28 cellular contexts compared by ENCODE assay signal in the genomic region with DNA sequence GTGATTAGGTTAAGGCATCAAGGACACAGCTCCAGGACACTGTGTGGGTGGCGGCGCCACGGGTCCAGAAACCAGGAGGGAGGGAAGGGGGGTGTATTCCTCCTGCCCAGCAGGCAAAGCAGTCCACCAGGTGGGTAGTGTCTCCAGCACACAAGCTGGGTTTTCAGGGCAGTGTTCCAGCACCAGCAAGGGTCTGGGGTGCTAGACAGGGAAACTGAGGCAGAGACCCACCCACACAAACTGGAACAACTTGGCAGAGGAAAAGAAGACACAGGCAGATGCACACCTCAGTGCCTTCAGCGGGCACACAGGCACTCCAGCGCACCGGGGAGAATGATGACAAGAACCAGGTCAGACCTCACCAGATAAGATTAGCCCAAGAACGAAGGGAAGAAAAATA. TPM values are rescaled to one million over a fixed set of nuclear protein-coding genes. Genes with fewer than 3 reads are reported as not detected.
DNase-seq lines count a peak whose midpoint lies in the region; FAIRE-seq and TF ChIP-seq lines count a peak whose summit lies in the region.
"Had no signal": no experiment of that assay in that cellular context is flagged by ENCODE, and none has a peak within 500 bp of the region (broad histone marks: within the 10 kb centered on the region; RNA-seq: fewer than 3 reads in every experiment).

No MANE protein-coding gene starts in this region.

- no peak overlapping the region for H4K8ac ChIP-seq in neuronal stem cell (ENCODE audit: low read depth, low read length)

- no peak overlapping the region for H2BK120ac ChIP-seq in neuronal stem cell (ENCODE audit: low read depth, low read length)

- intact Hi-C loops in vagina (cut with DNase I): no loop called here

- H3K4me2 ChIP-seq in neuronal stem cell (ENCODE audit: insufficient read depth, low read length, poor library complexity, severe bottlenecking): no peak overlapping the region
- H3K4me2 ChIP-seq: A549 had no signal

- H3K4me1 ChIP-seq in neuronal stem cell (ENCODE audit: control insufficient read depth in 2 of 2, insufficient read depth in 1 of 2, low read depth in 1 of 2, low read length in 2 of 2) (no peaks in the 10 kb centered on the region), vagina (no peaks in the 10 kb centered on the region)
- H3K4me1 ChIP-seq: A549, BE2C had no signal

- H3K23ac ChIP-seq in neuronal stem cell (ENCODE audit: low read depth, low read length, poor library complexity): no peak overlapping the region

- no peak overlapping the region for H3K4ac ChIP-seq in neuronal stem cell (ENCODE audit: low read length)

- H3K79me1 ChIP-seq in neuronal stem cell (ENCODE audit: low read depth, low read length): no peaks in the 10 kb centered on the region

- no peak overlapping the region for H2AFZ ChIP-seq in neuronal stem cell (ENCODE audit: low read length)

- H3K27me3 ChIP-seq in bronchial epithelial cell (ENCODE audit: control insufficient read depth, insufficient read depth, low read length): no peaks in the 10 kb centered on the region
- H3K27me3 ChIP-seq in neuronal stem cell (ENCODE audit: control insufficient read depth in 3 of 3, insufficient read depth in 3 of 3, low read depth in 1 of 3, low read length in 3 of 3): peaks cover 0 to 26% (median 0%) of the 10 kb centered on the region in 3 experiments
- H3K27me3 ChIP-seq in vagina: no peaks in the 10 kb centered on the region
- H3K27me3 ChIP-seq: BE2C; BLaER1 treated with 17β-estradiol and CSF1 and Interleukin-3, amounts not matched to agents 10 nM and 100 nM had no signal

- H2BK5ac ChIP-seq in neuronal stem cell (ENCODE audit: low read length): peak overlapping the region; percentile 27

- FAIRE-seq in bronchial epithelial cell (lab: Jason Lieb, UNC): peak; percentile 96
- FAIRE-seq: A549, GM12891, GM18507, H54 had no signal

- peak overlapping the region; percentile 21 for H2AK5ac ChIP-seq in neuronal stem cell (ENCODE audit: low read depth, low read length)

- no peak for DNase-seq in bronchial epithelial cell (ENCODE audit: low read depth)
- peak; percentile 31 for DNase-seq in islet precursor cell
- DNase-seq in neuronal stem cell (ENCODE audit: low spot score): no peak
- DNase-seq in vagina (ENCODE audit: extremely low spot score in 2 of 2): peak; percentile 54 to 55
- no peak for DNase-seq in activated CD8-positive, alpha-beta memory T cell treated with anti-CD3 and anti-CD28 coated beads for 24 hours
- no peak for DNase-seq in NCI-H1092 treated with DMSO at 0.1 percent for 48 hours (lab: John Stamatoyannopoulos, UW)
- DNase-seq in COLO829 (ENCODE audit: low spot score): no peak
- DNase-seq: 8988T; ACHN; AML-193; BE2C; Calu3; CD4-positive, alpha-beta T cell; CD8-positive, alpha-beta memory T cell; COR-L47; DMS53; DMS79 treated with DMSO at 0.1 percent for 48 hours; GF-D8; GOT3; HCEC 1CT had no signal

- TF ChIP-seq CTCF in bronchial epithelial cell (IDR thresholded peaks at IDR 0.05; ENCODE audit: insufficient read depth, low read length, severe bottlenecking) (no peak), vagina (IDR thresholded peaks at IDR 0.05) (no peak)

- no peak overlapping the region for H4K91ac ChIP-seq in neuronal stem cell (ENCODE audit: low read depth, low read length, poor library complexity)

- no peaks in the 10 kb centered on the region for H3K9me3 ChIP-seq in neuronal stem cell (replicated peaks in 1 of 2; ENCODE audit: control insufficient read depth in 2 of 2, insufficient read depth in 1 of 2, low read depth in 1 of 2, low read length in 2 of 2)
- no peaks in the 10 kb centered on the region for H3K9me3 ChIP-seq in vagina
- H3K9me3 ChIP-seq: A549; BE2C; BLaER1 treated with 17β-estradiol and CSF1 and Interleukin-3, amounts not matched to agents 10 nM and 100 nM had no signal

- H3K36me3 ChIP-seq in bronchial epithelial cell (ENCODE audit: control insufficient read depth, insufficient read depth, low read length) (no peaks in the 10 kb centered on the region), neuronal stem cell (replicated peaks in 1 of 2; ENCODE audit: control insufficient read depth in 2 of 2, insufficient read depth in 2 of 2, low read length in 2 of 2) (no peaks in the 10 kb centered on the region), vagina (no peaks in the 10 kb centered on the region)
- H3K36me3 ChIP-seq: BE2C; BLaER1 treated with 17β-estradiol and CSF1 and Interleukin-3, amounts not matched to agents 10 nM and 100 nM had no signal

- H2BK15ac ChIP-seq in neuronal stem cell (ENCODE audit: low read length): no peak overlapping the region

- H3K27ac ChIP-seq in neuronal stem cell (replicated peaks; ENCODE audit: low read length) (no peak overlapping the region), vagina (no peak overlapping the region)
- H3K27ac ChIP-seq: A549; BLaER1 treated with 17β-estradiol and CSF1 and Interleukin-3, amounts not matched to agents 10 nM and 100 nM had no signal

- H3K14ac ChIP-seq in neuronal stem cell (ENCODE audit: low read length): no peak overlapping the region

- WGBS in neuronal stem cell (ENCODE audit: extremely low coverage in 2 of 2, insufficient read length in 2 of 2, insufficient replicate concordance in 1 of 2), 2 donors: no CpG with 5 or more reads among the region's 7 CpGs

- no peak overlapping the region for H3K18ac ChIP-seq in neuronal stem cell (ENCODE audit: low read length)

- H3K4me3 ChIP-seq in bronchial epithelial cell (ENCODE audit: low read depth, low read length): no peak overlapping the region
- no peak overlapping the region for H3K4me3 ChIP-seq in neuronal stem cell (ENCODE audit: low read length in 2 of 2)
- H3K4me3 ChIP-seq in vagina: no peak overlapping the region
- H3K4me3 ChIP-seq: A549; BLaER1 treated with 17β-estradiol and CSF1 and Interleukin-3, amounts not matched to agents 10 nM and 100 nM had no signal

- TF ChIP-seq POLR2A in vagina (IDR thresholded peaks at IDR 0.05): no peak

- H3K9ac ChIP-seq in neuronal stem cell (ENCODE audit: low read depth, low read length, poor library complexity): no peak overlapping the region
- H3K9ac ChIP-seq: BLaER1 treated with 17β-estradiol and CSF1 and Interleukin-3, amounts not matched to agents 10 nM and 100 nM had no signal

- no peak overlapping the region for H2BK12ac ChIP-seq in neuronal stem cell (ENCODE audit: low read length)

RNA-seq across cellular contexts. Expression of gene GNAL, which starts 28.4 kb away (rescaled TPM):
- total RNA-seq in bronchial epithelial cell: 8.8 and 10.8 TPM in 2 replicates
- polyA plus RNA-seq in neuronal stem cell (2013, experiment 1 of 2): 9.6 TPM
- 9.9 TPM for polyA plus RNA-seq in neuronal stem cell (2013, experiment 2 of 2)
- 23.3 TPM for total RNA-seq in vagina
- polyA plus RNA-seq: CD8-positive, alpha-beta memory T cell had no signal

RNA-seq across cellular contexts. Expression of gene SLC35G4, which starts 51.3 kb away (rescaled TPM):
- total RNA-seq in bronchial epithelial cell: not detected in 2 replicates
- polyA plus RNA-seq in neuronal stem cell (2013, experiment 1 of 2): not detected
- not detected for polyA plus RNA-seq in neuronal stem cell (2013, experiment 2 of 2)
- total RNA-seq in vagina: not detected
- total RNA-seq: Calu3; CD4-positive, alpha-beta T cell; CD8-positive, alpha-beta memory T cell; Daoy; G401 had no signal
- polyA plus RNA-seq: A549; CD14-positive monocyte; CD8-positive, alpha-beta memory T cell had no signal

Comparison
In these comparisons a context has a peak if more than half of its experiments do, and no peak if none do; other contexts are left out.
1. DNase-seq: peak in islet precursor cell (single experiment) and vagina (2 of 2); none in bronchial epithelial cell (single experiment), neuronal stem cell (single experiment), activated CD8-positive, alpha-beta memory T cell treated with anti-CD3 and anti-CD28 coated beads for 24 hours (single experiment), NCI-H1092 treated with DMSO at 0.1 percent for 48 hours (single experiment) and COLO829 (single experiment).